8 cellular contexts compared by ENCODE assay signal in genomic region chr1:38989979-38990378, GRCh38. TPM values are rescaled to one million over a fixed set of nuclear protein-coding genes. Genes with fewer than 3 reads are reported as not detected.
DNase-seq lines count a peak whose midpoint lies in the region; ATAC-seq and TF ChIP-seq lines count a peak whose summit lies in the region.

No MANE protein-coding gene starts in this region.

- H3K27me3 Mint-ChIP-seq in T-helper 1 cell treated with Interleukin-12 subunit alpha and Interleukin-12 subunit beta and Interleukin-4 antibody, amounts not matched to agents 30 μg/mL and 1 μg/mL, for 36 hours (ENCODE audit: low read depth) = no peaks in the 10 kb centered on the region
- no peaks in the 10 kb centered on the region for H3K27me3 Mint-ChIP-seq in WTC11 (ENCODE audit: low read depth)
- H3K27me3 Mint-ChIP-seq in glutamatergic neuron (ENCODE audit: unreplicated experiment) = no peaks in the 10 kb centered on the region

- CTCF ChIA-PET in WTC11 (lab: Charles Lee) = interaction anchor here (0.7 to 1.2 kb wide), 2 partner anchors 58 to 202 kb away, joined by 3 read pairs; no protein-coding TSS in a partner anchor

- POLR2A ChIA-PET in WTC11 (lab: Charles Lee) = interaction anchor here (0.6 to 1.2 kb wide), 6 partner anchors 9 to 284 kb away, joined by 3 to 5 read pairs (median 4); partner anchors contain the start of gene NDUFS5

- H3K27ac Mint-ChIP-seq in T-helper 1 cell treated with Interleukin-12 subunit alpha and Interleukin-12 subunit beta and Interleukin-4 antibody, amounts not matched to agents 30 μg/mL and 1 μg/mL, for 36 hours = peak overlapping the region; percentile 74
- H3K27ac Mint-ChIP-seq in WTC11 (peak overlapping the region; percentile 95), glutamatergic neuron (ENCODE audit: unreplicated experiment) (no peak overlapping the region)
- peak overlapping the region; percentile 90 for H3K27ac Mint-ChIP-seq in stimulated activated effector memory CD8-positive, alpha-beta T cell treated with anti-CD3 and anti-CD28 coated beads, Interleukin-12 subunit alpha, Interleukin-12 subunit beta, amount 100 ng/mL, for 72 hours

- no peak for TF ChIP-seq CTCF in WTC11 (IDR thresholded peaks at IDR 0.05)
- no peak for TF ChIP-seq CTCF in glutamatergic neuron (IDR thresholded peaks at IDR 0.05; ENCODE audit: partially characterized antibody, unreplicated experiment)

- DNase-seq in T-helper 1 cell (no peak), WTC11 (ENCODE audit: low spot score) (no peak), glutamatergic neuron (no peak), GM03348 (ENCODE audit: low spot score) (no peak)
- no peak for DNase-seq in stimulated activated effector memory CD8-positive, alpha-beta T cell treated with anti-CD3 and anti-CD28 coated beads, Interleukin-12 subunit alpha, Interleukin-12 subunit beta, amount 100 ng/mL, for 72 hours (ENCODE audit: low spot score in 2 of 2)

- H3K9me3 Mint-ChIP-seq in T-helper 1 cell treated with Interleukin-12 subunit alpha and Interleukin-12 subunit beta and Interleukin-4 antibody, amounts not matched to agents 30 μg/mL and 1 μg/mL, for 36 hours = no peaks in the 10 kb centered on the region
- H3K9me3 Mint-ChIP-seq in WTC11 = no peaks in the 10 kb centered on the region
- H3K9me3 Mint-ChIP-seq in glutamatergic neuron (ENCODE audit: unreplicated experiment) = no peaks in the 10 kb centered on the region
- H3K9me3 Mint-ChIP-seq in stimulated activated effector memory CD8-positive, alpha-beta T cell treated with anti-CD3 and anti-CD28 coated beads, Interleukin-12 subunit alpha, Interleukin-12 subunit beta, amount 100 ng/mL, for 72 hours = no peaks in the 10 kb centered on the region

- ATAC-seq in WTC11 (no peak), GM19455 (IDR thresholded peaks at IDR 0.05; ENCODE audit: unreplicated experiment) (no peak), HG02763 (IDR thresholded peaks at IDR 0.05; ENCODE audit: unreplicated experiment) (no peak)
- ATAC-seq in stimulated activated effector memory CD8-positive, alpha-beta T cell treated with anti-CD3 and anti-CD28 coated beads, Interleukin-12 subunit alpha, Interleukin-12 subunit beta, amount 100 ng/mL, for 72 hours = no peak

- H3K4me3 Mint-ChIP-seq in T-helper 1 cell treated with Interleukin-12 subunit alpha and Interleukin-12 subunit beta and Interleukin-4 antibody, amounts not matched to agents 30 μg/mL and 1 μg/mL, for 36 hours = peak overlapping the region; percentile 79
- H3K4me3 Mint-ChIP-seq in WTC11 (peak overlapping the region; percentile 54), glutamatergic neuron (ENCODE audit: unreplicated experiment) (peak overlapping the region; percentile 78)
- peak overlapping the region; percentile 65 for H3K4me3 Mint-ChIP-seq in stimulated activated effector memory CD8-positive, alpha-beta T cell treated with anti-CD3 and anti-CD28 coated beads, Interleukin-12 subunit alpha, Interleukin-12 subunit beta, amount 100 ng/mL, for 72 hours

- peaks cover 21% of the 10 kb centered on the region for H3K4me1 Mint-ChIP-seq in T-helper 1 cell treated with Interleukin-12 subunit alpha and Interleukin-12 subunit beta and Interleukin-4 antibody, amounts not matched to agents 30 μg/mL and 1 μg/mL, for 36 hours (ENCODE audit: low read depth)
- H3K4me1 Mint-ChIP-seq in WTC11 (peaks cover 55% of the 10 kb centered on the region), glutamatergic neuron (ENCODE audit: low read depth, unreplicated experiment) (peaks cover 13% of the 10 kb centered on the region)
- peaks cover 30% of the 10 kb centered on the region for H3K4me1 Mint-ChIP-seq in stimulated activated effector memory CD8-positive, alpha-beta T cell treated with anti-CD3 and anti-CD28 coated beads, Interleukin-12 subunit alpha, Interleukin-12 subunit beta, amount 100 ng/mL, for 72 hours

- peaks cover 14% of the 10 kb centered on the region for H3K36me3 Mint-ChIP-seq in T-helper 1 cell treated with Interleukin-12 subunit alpha and Interleukin-12 subunit beta and Interleukin-4 antibody, amounts not matched to agents 30 μg/mL and 1 μg/mL, for 36 hours (ENCODE audit: low read depth)
- H3K36me3 Mint-ChIP-seq in WTC11 (peaks cover 28% of the 10 kb centered on the region), glutamatergic neuron (ENCODE audit: unreplicated experiment) (no peaks in the 10 kb centered on the region)
- peaks cover 22% of the 10 kb centered on the region for H3K36me3 Mint-ChIP-seq in stimulated activated effector memory CD8-positive, alpha-beta T cell treated with anti-CD3 and anti-CD28 coated beads, Interleukin-12 subunit alpha, Interleukin-12 subunit beta, amount 100 ng/mL, for 72 hours

TF ChIP-seq in WTC11, 78 proteins besides CTCF, POLR2A, EP300 and RAD21:
- no peak for TF ChIP-seq ZNF219 (CRISPR knock-in tag; IDR thresholded peaks at IDR 0.05; ENCODE audit: borderline replicate concordance)
- no peak for TF ChIP-seq GRHL2 (CRISPR knock-in tag; IDR thresholded peaks at IDR 0.05; ENCODE audit: insufficient replicate concordance, severe bottlenecking)
- TF ChIP-seq, protein P1, sequence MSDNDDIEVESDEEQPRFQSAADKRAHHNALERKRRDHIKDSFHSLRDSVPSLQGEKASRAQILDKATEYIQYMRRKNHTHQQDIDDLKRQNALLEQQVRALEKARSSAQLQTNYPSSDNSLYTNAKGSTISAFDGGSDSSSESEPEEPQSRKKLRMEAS (CRISPR knock-in tag; IDR thresholded peaks at IDR 0.05) = no peak
- TF ChIP-seq, protein P2, sequence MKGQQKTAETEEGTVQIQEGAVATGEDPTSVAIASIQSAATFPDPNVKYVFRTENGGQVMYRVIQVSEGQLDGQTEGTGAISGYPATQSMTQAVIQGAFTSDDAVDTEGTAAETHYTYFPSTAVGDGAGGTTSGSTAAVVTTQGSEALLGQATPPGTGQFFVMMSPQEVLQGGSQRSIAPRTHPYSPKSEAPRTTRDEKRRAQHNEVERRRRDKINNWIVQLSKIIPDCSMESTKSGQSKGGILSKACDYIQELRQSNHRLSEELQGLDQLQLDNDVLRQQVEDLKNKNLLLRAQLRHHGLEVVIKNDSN (CRISPR knock-in tag; IDR thresholded peaks at IDR 0.05) = no peak
- no peak for TF ChIP-seq TEAD4 (CRISPR knock-in tag; IDR thresholded peaks at IDR 0.05)
- TF ChIP-seq, protein P3, sequence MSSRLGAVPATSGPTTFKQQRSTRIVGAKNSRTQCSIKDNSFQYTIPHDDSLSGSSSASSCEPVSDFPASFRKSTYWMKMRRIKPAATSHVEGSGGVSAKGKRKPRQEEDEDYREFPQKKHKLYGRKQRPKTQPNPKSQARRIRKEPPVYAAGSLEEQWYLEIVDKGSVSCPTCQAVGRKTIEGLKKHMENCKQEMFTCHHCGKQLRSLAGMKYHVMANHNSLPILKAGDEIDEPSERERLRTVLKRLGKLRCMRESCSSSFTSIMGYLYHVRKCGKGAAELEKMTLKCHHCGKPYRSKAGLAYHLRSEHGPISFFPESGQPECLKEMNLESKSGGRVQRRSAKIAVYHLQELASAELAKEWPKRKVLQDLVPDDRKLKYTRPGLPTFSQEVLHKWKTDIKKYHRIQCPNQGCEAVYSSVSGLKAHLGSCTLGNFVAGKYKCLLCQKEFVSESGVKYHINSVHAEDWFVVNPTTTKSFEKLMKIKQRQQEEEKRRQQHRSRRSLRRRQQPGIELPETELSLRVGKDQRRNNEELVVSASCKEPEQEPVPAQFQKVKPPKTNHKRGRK (CRISPR knock-in tag; IDR thresholded peaks at IDR 0.05; ENCODE audit: borderline replicate concordance) = no peak

RNA-seq across cellular contexts. Expression of gene AKIRIN1, which starts 1.1 kb away (rescaled TPM):
- total RNA-seq in WTC11 (2021) (183 to 214 TPM (median 212 TPM) in 3 replicates), glutamatergic neuron (ENCODE audit: unreplicated experiment) (95.5 TPM)

RNA-seq across cellular contexts. Expression of gene NDUFS5, which starts 36.2 kb away (rescaled TPM):
- total RNA-seq in WTC11 (2021) = 402 to 430 TPM (median 414 TPM) in 3 replicates
- 320 TPM for total RNA-seq in glutamatergic neuron (ENCODE audit: unreplicated experiment)

RNA-seq across cellular contexts. Expression of gene RHBDL2, which starts 48.3 kb away (rescaled TPM):
- total RNA-seq in WTC11 (2021) = 0.26 to 0.30 TPM (median 0.27 TPM) in 3 replicates
- total RNA-seq in glutamatergic neuron (ENCODE audit: unreplicated experiment) = not detected
